ENCODE assay signal across 2 cellular contexts in genomic region chr1:42742141-42742540, GRCh38.
TF ChIP-seq lines count a peak whose summit lies in the region.

No MANE protein-coding gene starts in this region.

TF ChIP-seq in HEK293, 187 proteins besides CTCF, POLR2A, EP300 and RAD21:
- TF ChIP-seq ZBTB48 (tag by site-specific recombination; IDR thresholded peaks at IDR 0.05) (no peak), ZNF785 (tag by site-specific recombination; IDR thresholded peaks at IDR 0.05) (no peak), TRIM28 (IDR thresholded peaks at IDR 0.05; ENCODE audit: borderline replicate concordance, low read length) (no peak), ZNF610 (tag by site-specific recombination; IDR thresholded peaks at IDR 0.05; ENCODE audit: borderline replicate concordance) (no peak), ZNF600 (tag by site-specific recombination; IDR thresholded peaks at IDR 0.05) (0 out of 2 replicates have a peak, but pooled peaks have one; percentile 25), ZNF518A (tag by site-specific recombination; conservative IDR thresholded peaks at IDR 0.05; ENCODE audit: low read depth) (no peak), ZNF155 (tag by site-specific recombination; IDR thresholded peaks at IDR 0.05) (no peak), REST (tag by site-specific recombination; IDR thresholded peaks at IDR 0.05) (no peak)
- TF ChIP-seq, protein P1, sequence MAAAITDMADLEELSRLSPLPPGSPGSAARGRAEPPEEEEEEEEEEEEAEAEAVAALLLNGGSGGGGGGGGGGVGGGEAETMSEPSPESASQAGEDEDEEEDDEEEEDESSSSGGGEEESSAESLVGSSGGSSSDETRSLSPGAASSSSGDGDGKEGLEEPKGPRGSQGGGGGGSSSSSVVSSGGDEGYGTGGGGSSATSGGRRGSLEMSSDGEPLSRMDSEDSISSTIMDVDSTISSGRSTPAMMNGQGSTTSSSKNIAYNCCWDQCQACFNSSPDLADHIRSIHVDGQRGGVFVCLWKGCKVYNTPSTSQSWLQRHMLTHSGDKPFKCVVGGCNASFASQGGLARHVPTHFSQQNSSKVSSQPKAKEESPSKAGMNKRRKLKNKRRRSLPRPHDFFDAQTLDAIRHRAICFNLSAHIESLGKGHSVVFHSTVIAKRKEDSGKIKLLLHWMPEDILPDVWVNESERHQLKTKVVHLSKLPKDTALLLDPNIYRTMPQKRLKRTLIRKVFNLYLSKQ (tag by site-specific recombination; IDR thresholded peaks at IDR 0.05; ENCODE audit: borderline replicate concordance) = no peak

TF ChIP-seq in H1, 55 proteins besides CTCF, POLR2A, EP300 and RAD21:
- no peak for TF ChIP-seq HDAC2 (IDR thresholded peaks at IDR 0.05; ENCODE audit: borderline replicate concordance in 1 of 2, low read depth in 2 of 2, low read length in 2 of 2)
- TF ChIP-seq NANOG (IDR thresholded peaks at IDR 0.05; ENCODE audit: insufficient read depth, low read depth, low read length, poor library complexity, severe bottlenecking) = no peak
- TF ChIP-seq CEBPB (IDR thresholded peaks at IDR 0.05; ENCODE audit: low read depth, low read length) = no peak
- no peak for TF ChIP-seq RNF2 (IDR thresholded peaks at IDR 0.05; ENCODE audit: borderline replicate concordance, low read depth, low read length, missing control alignments, poor library complexity, severe bottlenecking)
- TF ChIP-seq KDM4A (IDR thresholded peaks at IDR 0.05; ENCODE audit: low read depth, low read length, severe bottlenecking) = no peak
- no peak for TF ChIP-seq BCL11A (IDR thresholded peaks at IDR 0.05; ENCODE audit: low read depth in 2 of 2, low read length in 2 of 2)
- no peak for TF ChIP-seq RXRA (IDR thresholded peaks at IDR 0.05; ENCODE audit: insufficient read depth, low read depth, low read length)
- TF ChIP-seq KDM5A (IDR thresholded peaks at IDR 0.05; ENCODE audit: low read length) = no peak
- TF ChIP-seq SUZ12 (IDR thresholded peaks at IDR 0.05; ENCODE audit: low read length) = no peak
- no peak for TF ChIP-seq CREB1 (IDR thresholded peaks at IDR 0.05)
- TF ChIP-seq E2F6 (IDR thresholded peaks at IDR 0.05) = no peak
- no peak for TF ChIP-seq RFX5 (IDR thresholded peaks at IDR 0.05; ENCODE audit: borderline replicate concordance, low read depth, low read length)
- no peak for TF ChIP-seq ATF3 (IDR thresholded peaks at IDR 0.05; ENCODE audit: insufficient read depth, low read depth, low read length)
- TF ChIP-seq POU5F1 (IDR thresholded peaks at IDR 0.05; ENCODE audit: low read depth, low read length) = no peak
- TF ChIP-seq NRF1 (IDR thresholded peaks at IDR 0.05; ENCODE audit: low read depth, low read length) = no peak
- no peak for TF ChIP-seq BRCA1 (IDR thresholded peaks at IDR 0.05; ENCODE audit: low read depth, low read length)
- TF ChIP-seq ZNF274 (IDR thresholded peaks at IDR 0.05; ENCODE audit: borderline replicate concordance, extremely low read depth, low read length) = no peak
- no peak for TF ChIP-seq SP4 (IDR thresholded peaks at IDR 0.05; ENCODE audit: low read length)
- TF ChIP-seq CBX5 (IDR thresholded peaks at IDR 0.05; ENCODE audit: low read depth, low read length) = no peak
- TF ChIP-seq BACH1 (IDR thresholded peaks at IDR 0.05; ENCODE audit: low read length) = no peak
TF ChIP-seq in H1: peak in this region for 0.
